ENCODE assay signal across 15 cellular contexts in the genomic region with DNA sequence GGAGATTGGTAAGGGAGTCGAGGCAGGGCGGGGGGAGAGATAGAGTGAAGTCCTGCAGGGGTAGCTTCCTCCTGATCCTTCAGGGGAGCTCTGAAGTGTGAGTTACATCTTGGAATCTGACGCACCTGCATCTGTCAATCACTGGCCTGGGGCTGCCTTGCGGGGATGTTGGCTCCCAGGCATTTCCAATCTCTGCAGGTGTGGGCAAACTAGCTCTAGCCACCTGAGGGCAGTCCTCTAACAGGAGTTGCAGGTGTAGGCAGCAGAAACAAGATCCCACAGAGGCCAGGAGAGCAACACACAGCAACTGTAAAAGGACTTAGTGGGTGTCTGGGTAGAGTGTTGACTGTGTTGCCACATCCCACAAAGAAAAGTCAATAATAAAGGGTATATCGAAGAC.
DNase-seq lines count a peak whose midpoint lies in the region; ATAC-seq, FAIRE-seq and TF ChIP-seq lines count a peak whose summit lies in the region.
"Had no signal": no experiment of that assay in that cellular context is flagged by ENCODE, and none has a peak within 500 bp of the region (broad histone marks: within the 10 kb centered on the region; RNA-seq: fewer than 3 reads in every experiment).

No MANE protein-coding gene starts in this region.

- H3K4me3 ChIP-seq in WERI-Rb-1 (ENCODE audit: low read depth, low read length) (no peak overlapping the region), kidney epithelial cell (ENCODE audit: low read depth, low read length) (no peak overlapping the region), thyroid gland (replicated peaks in 1 of 3) (no peak overlapping the region)

- DNase-seq in GM10248 (ENCODE audit: extremely low spot score) (no peak), HuH-7 (ENCODE audit: low spot score) (peak; percentile 14), WERI-Rb-1 (peak; percentile 20), kidney epithelial cell (ENCODE audit: low read depth) (no peak), thyroid gland (no peak), GM12892 (ENCODE audit: insufficient read length) (no peak)
- DNase-seq: BE2C; DMS79 treated with DMSO at 0.1 percent for 48 hours; left ventricle myocardium superior; naive thymus-derived CD8-positive, alpha-beta T cell; NCI-H446; stimulated activated CD4-positive, alpha-beta T cell treated with anti-CD3 and anti-CD28 coated beads, Interleukin-1b, Interleukin-23, amount 100 ng/mL, for 48 hours; T-helper 2 cell had no signal

- H3K4me1 ChIP-seq in thyroid gland, result peaks cover 12 to 24% of the 10 kb centered on the region in 2 donors

- WGBS in thyroid gland, 2 donors, result 93% methylated on average over 5 of the region's 5 CpGs

- H3K27me3 ChIP-seq in WERI-Rb-1 (ENCODE audit: insufficient read depth, low read depth, severe bottlenecking), result no peaks in the 10 kb centered on the region
- no peaks in the 10 kb centered on the region for H3K27me3 ChIP-seq in kidney epithelial cell (ENCODE audit: control insufficient read depth, insufficient read depth, low read length)
- no peaks in the 10 kb centered on the region for H3K27me3 ChIP-seq in thyroid gland
- H3K27me3 ChIP-seq: BE2C had no signal

- H3K36me3 ChIP-seq in WERI-Rb-1 (no peaks in the 10 kb centered on the region), kidney epithelial cell (ENCODE audit: control insufficient read depth, insufficient read depth, low read length) (no peaks in the 10 kb centered on the region), thyroid gland (no peaks in the 10 kb centered on the region)
- H3K36me3 ChIP-seq: BE2C had no signal

- peak; percentile 20 for TF ChIP-seq CTCF in GM10248 (IDR thresholded peaks at IDR 0.05; ENCODE audit: control extremely low read depth, extremely low read depth, low read depth, missing control alignments)
- TF ChIP-seq CTCF in WERI-Rb-1 (IDR thresholded peaks at IDR 0.05; ENCODE audit: low read depth, low read length), result peak; percentile 53; the same call in 1 of the 2 replicates
- peak; percentile 29 for TF ChIP-seq CTCF in kidney epithelial cell (IDR thresholded peaks at IDR 0.05; ENCODE audit: insufficient read depth, low read length, poor library complexity, severe bottlenecking)
- no peak for TF ChIP-seq CTCF in thyroid gland (IDR thresholded peaks at IDR 0.05)

- POLR2A ChIA-PET in GM10248 (lab: Yijun Ruan, JAX), result no interaction called here

- ATAC-seq in GM19035 (IDR thresholded peaks at IDR 0.05; ENCODE audit: unreplicated experiment), result no peak
- ATAC-seq: left ventricle myocardium superior; naive thymus-derived CD8-positive, alpha-beta T cell had no signal

- TF ChIP-seq POLR2A in thyroid gland (IDR thresholded peaks at IDR 0.05) (no peak), GM12892 (IDR thresholded peaks at IDR 0.05; ENCODE audit: low read depth, low read length) (no peak)

- CTCF ChIA-PET in GM10248 (lab: Yijun Ruan, JAX), result interaction anchor here (2.0 to 2.2 kb wide), 2 partner anchors 8 to 12 kb away, joined by 5 to 6 read pairs; no protein-coding TSS in a partner anchor

- FAIRE-seq in GM12892 (lab: Jason Lieb, UNC), result no peak

- H3K9me3 ChIP-seq in WERI-Rb-1 (ENCODE audit: severe bottlenecking), result no peaks in the 10 kb centered on the region
- H3K9me3 ChIP-seq in thyroid gland, result no peaks in the 10 kb centered on the region
- H3K9me3 ChIP-seq: BE2C had no signal

- intact Hi-C loops in thyroid gland (cut with DNase I), result loop anchor here (10.0 kb wide), 2 partner anchors 386 to 616 kb away; no protein-coding TSS in a partner anchor

- H3K27ac ChIP-seq in WERI-Rb-1 (no peak overlapping the region), thyroid gland (no peak overlapping the region)
- H3K27ac ChIP-seq: epithelial cell of prostate had no signal

Comparison
In these comparisons a context has a peak if more than half of its experiments do, and no peak if none do; other contexts are left out.
1. DNase-seq: peak in HuH-7 (single experiment) and WERI-Rb-1 (single experiment); none in GM10248 (single experiment), kidney epithelial cell (single experiment), thyroid gland (0 of 2) and GM12892 (single experiment).
2. CTCF ChIP-seq: peak in GM10248 (single experiment), WERI-Rb-1 (single experiment) and kidney epithelial cell (single experiment); none in thyroid gland (0 of 6).